ENCODE assay signal across 1 cellular context in genomic region chr10:112959207-112959838, GRCh38.
TF ChIP-seq lines count a peak whose summit lies in the region.

No MANE protein-coding gene starts in this region.

TF ChIP-seq in HEK293, 187 proteins besides CTCF, POLR2A, EP300 and RAD21 (continued from another document and continues in another):
- TF ChIP-seq ZNF391 (tag by site-specific recombination; IDR thresholded peaks at IDR 0.05; ENCODE audit: borderline replicate concordance, low read depth), result no peak
- TF ChIP-seq ZBTB10 (tag by site-specific recombination; IDR thresholded peaks at IDR 0.05), result no peak
- TF ChIP-seq, protein P1, sequence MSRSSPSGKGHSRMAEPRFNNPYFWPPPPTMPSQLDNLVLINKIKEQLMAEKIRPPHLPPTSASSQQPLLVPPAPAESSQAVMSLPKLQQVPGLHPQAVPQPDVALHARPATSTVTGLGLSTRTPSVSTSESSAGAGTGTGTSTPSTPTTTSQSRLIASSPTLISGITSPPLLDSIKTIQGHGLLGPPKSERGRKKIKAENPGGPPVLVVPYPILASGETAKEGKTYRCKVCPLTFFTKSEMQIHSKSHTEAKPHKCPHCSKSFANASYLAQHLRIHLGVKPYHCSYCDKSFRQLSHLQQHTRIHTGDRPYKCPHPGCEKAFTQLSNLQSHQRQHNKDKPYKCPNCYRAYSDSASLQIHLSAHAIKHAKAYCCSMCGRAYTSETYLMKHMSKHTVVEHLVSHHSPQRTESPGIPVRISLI (tag by site-specific recombination; IDR thresholded peaks at IDR 0.05), result no peak; the same call in 1 of the 2 replicates
- TF ChIP-seq ZNF610 (tag by site-specific recombination; IDR thresholded peaks at IDR 0.05; ENCODE audit: borderline replicate concordance), result no peak
- no peak for TF ChIP-seq ZNF561 (tag by site-specific recombination; IDR thresholded peaks at IDR 0.05; ENCODE audit: borderline replicate concordance)
- no peak for TF ChIP-seq ZNF23 (tag by site-specific recombination; IDR thresholded peaks at IDR 0.05; ENCODE audit: borderline replicate concordance)
- peak; percentile 89 for TF ChIP-seq KLF17 (tag by site-specific recombination; IDR thresholded peaks at IDR 0.05)
- TF ChIP-seq SP7 (tag by site-specific recombination; IDR thresholded peaks at IDR 0.05), result peak; percentile 97
- TF ChIP-seq ZNF560 (tag by site-specific recombination; IDR thresholded peaks at IDR 0.05; ENCODE audit: borderline replicate concordance), result no peak
- TF ChIP-seq HOXA7 (CRISPR knock-in tag; IDR thresholded peaks at IDR 0.05; ENCODE audit: borderline replicate concordance), result no peak
- no peak for TF ChIP-seq KLF9 (tag by site-specific recombination; IDR thresholded peaks at IDR 0.05; ENCODE audit: low read depth)
- TF ChIP-seq, protein P2, sequence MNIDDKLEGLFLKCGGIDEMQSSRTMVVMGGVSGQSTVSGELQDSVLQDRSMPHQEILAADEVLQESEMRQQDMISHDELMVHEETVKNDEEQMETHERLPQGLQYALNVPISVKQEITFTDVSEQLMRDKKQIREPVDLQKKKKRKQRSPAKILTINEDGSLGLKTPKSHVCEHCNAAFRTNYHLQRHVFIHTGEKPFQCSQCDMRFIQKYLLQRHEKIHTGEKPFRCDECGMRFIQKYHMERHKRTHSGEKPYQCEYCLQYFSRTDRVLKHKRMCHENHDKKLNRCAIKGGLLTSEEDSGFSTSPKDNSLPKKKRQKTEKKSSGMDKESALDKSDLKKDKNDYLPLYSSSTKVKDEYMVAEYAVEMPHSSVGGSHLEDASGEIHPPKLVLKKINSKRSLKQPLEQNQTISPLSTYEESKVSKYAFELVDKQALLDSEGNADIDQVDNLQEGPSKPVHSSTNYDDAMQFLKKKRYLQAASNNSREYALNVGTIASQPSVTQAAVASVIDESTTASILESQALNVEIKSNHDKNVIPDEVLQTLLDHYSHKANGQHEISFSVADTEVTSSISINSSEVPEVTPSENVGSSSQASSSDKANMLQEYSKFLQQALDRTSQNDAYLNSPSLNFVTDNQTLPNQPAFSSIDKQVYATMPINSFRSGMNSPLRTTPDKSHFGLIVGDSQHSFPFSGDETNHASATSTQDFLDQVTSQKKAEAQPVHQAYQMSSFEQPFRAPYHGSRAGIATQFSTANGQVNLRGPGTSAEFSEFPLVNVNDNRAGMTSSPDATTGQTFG (tag by site-specific recombination; IDR thresholded peaks at IDR 0.05; ENCODE audit: borderline replicate concordance), result no peak
- TF ChIP-seq BCL11A (tag by site-specific recombination; IDR thresholded peaks at IDR 0.05; ENCODE audit: low read depth), result 0 out of 2 replicates have a peak, but pooled peaks have one; percentile 47
- TF ChIP-seq ZNF48 (tag by site-specific recombination; IDR thresholded peaks at IDR 0.05), result no peak
- TF ChIP-seq, protein P3, sequence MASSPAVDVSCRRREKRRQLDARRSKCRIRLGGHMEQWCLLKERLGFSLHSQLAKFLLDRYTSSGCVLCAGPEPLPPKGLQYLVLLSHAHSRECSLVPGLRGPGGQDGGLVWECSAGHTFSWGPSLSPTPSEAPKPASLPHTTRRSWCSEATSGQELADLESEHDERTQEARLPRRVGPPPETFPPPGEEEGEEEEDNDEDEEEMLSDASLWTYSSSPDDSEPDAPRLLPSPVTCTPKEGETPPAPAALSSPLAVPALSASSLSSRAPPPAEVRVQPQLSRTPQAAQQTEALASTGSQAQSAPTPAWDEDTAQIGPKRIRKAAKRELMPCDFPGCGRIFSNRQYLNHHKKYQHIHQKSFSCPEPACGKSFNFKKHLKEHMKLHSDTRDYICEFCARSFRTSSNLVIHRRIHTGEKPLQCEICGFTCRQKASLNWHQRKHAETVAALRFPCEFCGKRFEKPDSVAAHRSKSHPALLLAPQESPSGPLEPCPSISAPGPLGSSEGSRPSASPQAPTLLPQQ (tag by site-specific recombination; IDR thresholded peaks at IDR 0.05), result no peak
- TF ChIP-seq ZNF311 (tag by site-specific recombination; IDR thresholded peaks at IDR 0.05; ENCODE audit: borderline replicate concordance), result no peak
- no peak for TF ChIP-seq ZNF585B (tag by site-specific recombination; IDR thresholded peaks at IDR 0.05)
- TF ChIP-seq ZXDB (tag by site-specific recombination; IDR thresholded peaks at IDR 0.05), result peak; percentile 55; the same call in 1 of the 2 replicates
- peak; percentile 65; the same call in 1 of the 2 replicates for TF ChIP-seq KLF8 (tag by site-specific recombination; IDR thresholded peaks at IDR 0.05)
- TF ChIP-seq ZFP3 (tag by site-specific recombination; IDR thresholded peaks at IDR 0.05; ENCODE audit: low read depth), result no peak
- no peak for TF ChIP-seq ZNF202 (tag by site-specific recombination; IDR thresholded peaks at IDR 0.05; ENCODE audit: borderline replicate concordance)
- 0 out of 2 replicates have a peak, but pooled peaks have one; percentile 7 for TF ChIP-seq SCRT1 (tag by site-specific recombination; IDR thresholded peaks at IDR 0.05; ENCODE audit: borderline replicate concordance)
- TF ChIP-seq PRDM4 (tag by site-specific recombination; IDR thresholded peaks at IDR 0.05), result peak; percentile 80
- no peak for TF ChIP-seq KLF1 (tag by site-specific recombination; IDR thresholded peaks at IDR 0.05)
- no peak for TF ChIP-seq ZSCAN4 (tag by site-specific recombination; IDR thresholded peaks at IDR 0.05)
- no peak for TF ChIP-seq ZNF112 (tag by site-specific recombination; IDR thresholded peaks at IDR 0.05)
- 0 out of 2 replicates have a peak, but pooled peaks have one; percentile 56 for TF ChIP-seq EGR2 (tag by site-specific recombination; IDR thresholded peaks at IDR 0.05; ENCODE audit: low read depth)
- TF ChIP-seq ZNF26 (tag by site-specific recombination; IDR thresholded peaks at IDR 0.05), result no peak
- TF ChIP-seq ZNF398 (tag by site-specific recombination; IDR thresholded peaks at IDR 0.05), result no peak
- no peak for TF ChIP-seq ZNF677 (tag by site-specific recombination; IDR thresholded peaks at IDR 0.05)
- TF ChIP-seq ZNF626 (tag by site-specific recombination; IDR thresholded peaks at IDR 0.05), result no peak
- TF ChIP-seq ZNF16 (tag by site-specific recombination; IDR thresholded peaks at IDR 0.05; ENCODE audit: low read depth), result no peak
- no peak for TF ChIP-seq ZBTB8A (tag by site-specific recombination; IDR thresholded peaks at IDR 0.05)
- TF ChIP-seq ZNF670 (tag by site-specific recombination; IDR thresholded peaks at IDR 0.05; ENCODE audit: low read depth), result no peak
- peak; percentile 74 for TF ChIP-seq OSR2 (tag by site-specific recombination; IDR thresholded peaks at IDR 0.05)
- no peak for TF ChIP-seq YY1 (tag by site-specific recombination; IDR thresholded peaks at IDR 0.05)
- no peak for TF ChIP-seq ZSCAN5A (tag by site-specific recombination; IDR thresholded peaks at IDR 0.05)
- TF ChIP-seq ZNF596 (tag by site-specific recombination; IDR thresholded peaks at IDR 0.05), result no peak
- TF ChIP-seq ZNF184 (tag by site-specific recombination; IDR thresholded peaks at IDR 0.05), result no peak
- TF ChIP-seq ZNF621 (tag by site-specific recombination; IDR thresholded peaks at IDR 0.05), result no peak
- TF ChIP-seq GLIS1 (tag by site-specific recombination; IDR thresholded peaks at IDR 0.05), result peak; percentile 79
- no peak for TF ChIP-seq ZNF266 (tag by site-specific recombination; IDR thresholded peaks at IDR 0.05; ENCODE audit: low read depth)
